ENCODE assay signal across 21 cellular contexts in the genomic region with DNA sequence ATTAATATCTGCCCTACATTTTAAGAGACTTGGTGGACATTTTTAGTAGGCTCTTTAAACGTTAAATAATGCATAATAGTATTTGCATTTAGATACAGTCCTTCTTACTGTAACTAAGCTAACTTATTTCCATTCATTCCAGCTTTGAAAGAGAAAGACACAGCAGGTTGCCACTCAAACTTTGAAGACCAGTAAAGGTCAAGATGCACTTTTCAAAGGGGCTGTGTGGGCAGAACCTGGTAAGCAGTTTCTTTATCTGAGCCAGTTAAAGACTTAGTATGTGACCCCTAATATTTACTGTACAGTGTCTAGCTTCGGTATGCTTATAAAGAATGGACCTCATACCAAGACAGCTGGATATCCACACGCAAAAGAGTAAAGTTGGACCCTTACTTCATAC.
"Had no signal": no experiment of that assay in that cellular context is flagged by ENCODE, and none has a peak within 500 bp of the region (broad histone marks: within the 10 kb centered on the region; RNA-seq: fewer than 3 reads in every experiment).

No MANE protein-coding gene starts in this region.

- H3K27me3 Mint-ChIP-seq: IgD-negative memory B cell had no signal

- H3K27me3 ChIP-seq: SJCRH30 had no signal

- H3K9me3 ChIP-seq: SJCRH30 had no signal

- ATAC-seq: K562, Panc1, PC-3, Right ventricle myocardium inferior, SK-N-SH treated with all-trans-retinoic acid at 6 μM for 48 hours had no signal

- H3K9ac ChIP-seq: KMS-11 had no signal

- H3K27ac Mint-ChIP-seq: IgD-negative memory B cell had no signal

- DNase-seq: Kasumi-1, MM.1S, NCI-H1092 treated with DMSO at 0.1 percent for 48 hours, NCI-H1436, NCI-H187, NCI-H2029, NCI-H2081 treated with DMSO at 0.1 percent for 48 hours, NCI-H2227 treated with DMSO at 0.1 percent for 48 hours, NCI-H524, NCI-H526 treated with DMSO at 0.1 percent for 48 hours, NCI-H748 treated with DMSO at 0.1 percent for 48 hours, PC-3, SHP77 treated with DMSO at 0.1 percent for 48 hours, SJCRH30 had no signal

- H3K4me3 ChIP-seq: K562, SJCRH30 had no signal

- H3K36me3 ChIP-seq: SJCRH30 had no signal

- H3K27ac ChIP-seq: HL-60, KMS-11, SJCRH30 had no signal

- H3K4me1 ChIP-seq: SJCRH30 had no signal
